ENCODE assay signal across 9 cellular contexts in genomic region chr20:33668087-33668790, GRCh38. TPM values are rescaled to one million over a fixed set of nuclear protein-coding genes. Genes with fewer than 3 reads are reported as not detected.
DNase-seq lines count a peak whose midpoint lies in the region; ATAC-seq, FAIRE-seq and TF ChIP-seq lines count a peak whose summit lies in the region.
"Had no signal": no experiment of that assay in that cellular context is flagged by ENCODE, and none has a peak within 500 bp of the region (broad histone marks: within the 10 kb centered on the region; RNA-seq: fewer than 3 reads in every experiment).

No MANE protein-coding gene starts in this region.

- peaks cover 20% of the 10 kb centered on the region for H3K36me3 ChIP-seq in BLaER1
- peaks cover 19 to 41% of the 10 kb centered on the region in 2 experiments for H3K36me3 ChIP-seq in HepG2 (replicated peaks in 1 of 2; ENCODE audit: control insufficient read depth in 1 of 2, insufficient read depth in 2 of 2, low read length in 2 of 2)

- H3K4me1 ChIP-seq in BLaER1 (peaks cover 98% of the 10 kb centered on the region), HepG2 (ENCODE audit: insufficient read depth, low read length) (peaks cover 51% of the 10 kb centered on the region)

- intact Hi-C loops in HepG2 (cut with micrococcal nuclease; ENCODE audit: unreplicated experiment), result no loop called here

- CTCF ChIA-PET in HepG2 (lab: Yijun Ruan, JAX; ENCODE audit: low intra/inter-chr PET ratio, low total read pairs), result interaction anchor here (1.9 kb wide), 1 partner anchor 211 kb away, joined by 14 read pairs; no protein-coding TSS in a partner anchor

- TF ChIP-seq CTCF in astrocyte of the cerebellum (IDR thresholded peaks at IDR 0.05; ENCODE audit: low read depth, low read length, missing control alignments) (no peak), HepG2 (CRISPR knock-in tag; IDR thresholded peaks at IDR 0.05) (peak; percentile 93)

- peaks cover 21% of the 10 kb centered on the region for H3K79me2 ChIP-seq in HepG2 (ENCODE audit: insufficient read depth, low read length)

- peak overlapping the region; percentile 73 for H3K4me3 ChIP-seq in BLaER1
- H3K4me3 ChIP-seq in astrocyte of the cerebellum (ENCODE audit: low read depth, low read length), result peak overlapping the region; percentile 44
- no peak overlapping the region for H3K4me3 ChIP-seq in HepG2 (replicated peaks in 1 of 3; ENCODE audit: insufficient read depth in 1 of 3, low read depth in 2 of 3, low read length in 3 of 3)

- no TSS peak for BruUV-seq in HepG2 (replicated peaks; lab: Mats Ljungman, UMichigan)

- H3K9me3 ChIP-seq in BLaER1 (no peaks in the 10 kb centered on the region), HepG2 (ENCODE audit: low read length) (no peaks in the 10 kb centered on the region)

- H3K9ac ChIP-seq in BLaER1, result peak overlapping the region; percentile 81; the same call in 1 of the 2 replicates
- H3K9ac ChIP-seq in HepG2 (ENCODE audit: insufficient read depth, low read depth, low read length), result no peak overlapping the region

- peak in 1 of 2 experiments; percentile 18; a peak in 1 of 4 replicates for TF ChIP-seq POLR2A in HepG2 (IDR thresholded peaks at IDR 0.05; ENCODE audit: insufficient read depth in 1 of 2, low read depth in 2 of 2, low read length in 2 of 2)

- peak; percentile 52 for DNase-seq in OCI-M2 (lab: John Stamatoyannopoulos, UW; ENCODE audit: unreplicated experiment)
- DNase-seq in astrocyte of the cerebellum (ENCODE audit: low read depth), result no peak
- DNase-seq in HepG2 (ENCODE audit: low spot score), result no peak
- DNase-seq in stimulated activated CD8-positive, alpha-beta memory T cell treated with anti-CD3 and anti-CD28 coated beads, Interleukin-15, amount 100 ng/mL, for 24 hours (ENCODE audit: low read depth), result peak; percentile 50
- DNase-seq in HTR-8/SVneo (ENCODE audit: insufficient read length, low spot score), result no peak
- DNase-seq in GOT3 (lab: John Stamatoyannopoulos, UW), result no peak

- H3K4me2 ChIP-seq in BLaER1, result peak overlapping the region; percentile 95
- no peak overlapping the region for H3K4me2 ChIP-seq in HepG2 (ENCODE audit: low read depth, low read length)

- 89% methylated on average over 10 of the region's 12 CpGs for WGBS in HepG2 (ENCODE audit: low lambda C conversion rate)

- no peak for TF ChIP-seq RAD21 in HepG2 (CRISPR knock-in tag; IDR thresholded peaks at IDR 0.05)

- H3K27ac ChIP-seq in BLaER1, result peak overlapping the region; percentile 86; the same call in 1 of the 2 replicates
- no peak overlapping the region for H3K27ac ChIP-seq in HepG2 (ENCODE audit: extremely low read length, insufficient read depth, low read length)

- FAIRE-seq in HepG2 (lab: Jason Lieb, UNC), result no peak
- FAIRE-seq in HTR-8/SVneo (lab: Jason Lieb, UNC), result no peak

- POLR2A ChIA-PET in HepG2 (lab: Yijun Ruan, JAX), result no interaction called here

- H2AFZ ChIP-seq in HepG2 (ENCODE audit: low read length), result no peak overlapping the region

- in situ Hi-C loops in astrocyte of the cerebellum (cut with HindIII; ENCODE audit: low sequenced_read_pairs), result no loop called here
- in situ Hi-C loops in HepG2 (cut with HindIII; ENCODE audit: extremely low pct_ligation_motif_present, low pct_unique_long_range_greater_than_20kb), result no loop called here

- TF ChIP-seq EP300 in HepG2 (IDR thresholded peaks at IDR 0.05; ENCODE audit: low read depth in 2 of 2, low read length in 2 of 2) (no peak; a peak in 1 of 4 replicates), HepG2 (CRISPR knock-in tag; IDR thresholded peaks at IDR 0.05; ENCODE audit: borderline replicate concordance) (no peak)

- H4K20me1 ChIP-seq in BLaER1 (peaks cover 11% of the 10 kb centered on the region), HepG2 (ENCODE audit: insufficient read depth, low read length) (0 out of 2 replicates have a peak, but pooled peaks cover 3% of the 10 kb centered on the region)

- H3K27me3 ChIP-seq in BLaER1 (no peaks in the 10 kb centered on the region), HepG2 (ENCODE audit: control insufficient read depth in 1 of 2, insufficient read depth in 2 of 2, low read length in 2 of 2) (no peaks in the 10 kb centered on the region; a peak in 1 of 5 replicates)

- ATAC-seq in GM21526 (IDR thresholded peaks at IDR 0.05; ENCODE audit: low FRiP score, unreplicated experiment), result peak; percentile 31
- peak; percentile 20 for ATAC-seq in HepG2

RNA-seq across cellular contexts. Expression of gene ACTL10, which starts 1.5 kb away (rescaled TPM):
- not detected in 2 replicates for total RNA-seq in HepG2 (2016; rRNA removed; fragmentation: Illumina TruSeq; extraction: Trizol)
- total RNA-seq in HepG2 (2016; cell fraction: cytosol; rRNA removed; fragmentation: Illumina TruSeq; extraction: Trizol; ENCODE audit: low read depth), result not detected in 2 replicates
- total RNA-seq in HepG2 (2016; cell fraction: insoluble cytoplasmic fraction; rRNA removed; fragmentation: Illumina TruSeq; extraction: Trizol), result not detected in 2 replicates
- total RNA-seq in HepG2 (2016; cell fraction: membrane; rRNA removed; fragmentation: Illumina TruSeq; extraction: Trizol), result not detected in 2 replicates
- not detected in 2 replicates for total RNA-seq in HepG2 (2016; cell fraction: nucleus; rRNA removed; fragmentation: Illumina TruSeq; extraction: Trizol)
- not detected in 2 replicates for polyA plus RNA-seq in HepG2 (2011; rRNA removed)
- not detected in 2 replicates for polyA plus RNA-seq in HepG2 (2011; cell fraction: cytosol; rRNA removed)
- not detected in 2 replicates for polyA plus RNA-seq in HepG2 (2011; cell fraction: nucleus; rRNA removed)
- polyA plus RNA-seq in HepG2 (2012), result 0.11 and 0.12 TPM in 2 replicates
- polyA plus RNA-seq in HepG2 (2016; cell fraction: cytosol; fragmentation: Illumina TruSeq; extraction: Trizol; ENCODE audit: low read depth), result not detected in 2 replicates
- not detected in 2 replicates for polyA plus RNA-seq in HepG2 (2016; cell fraction: insoluble cytoplasmic fraction; fragmentation: Illumina TruSeq; extraction: Trizol; ENCODE audit: low read depth)
- not detected in 2 replicates for polyA plus RNA-seq in HepG2 (2016; cell fraction: membrane; fragmentation: Illumina TruSeq; extraction: Trizol; ENCODE audit: low read depth)
- not detected in 2 replicates for polyA plus RNA-seq in HepG2 (2016; cell fraction: nucleus; fragmentation: Illumina TruSeq; extraction: Trizol; ENCODE audit: insufficient read depth, low read depth)
- 0.12 and 3.5 TPM in 2 replicates for polyA minus RNA-seq in HepG2 (2011; rRNA and poly(A)+ RNA removed; ENCODE audit: low replicate concordance)
- polyA minus RNA-seq in HepG2 (2011; cell fraction: cytosol; rRNA and poly(A)+ RNA removed), result not detected in 2 replicates
- polyA minus RNA-seq in HepG2 (2011; cell fraction: nucleus; rRNA and poly(A)+ RNA removed), result not detected in 2 replicates
- total RNA-seq: myocyte had no signal

RNA-seq across cellular contexts. Expression of gene NECAB3, which starts 6.0 kb away (rescaled TPM):
- 26.4 and 61.5 TPM in 2 replicates for total RNA-seq in HepG2 (2016; rRNA removed; fragmentation: Illumina TruSeq; extraction: Trizol)
- 43.9 and 46.0 TPM in 2 replicates for total RNA-seq in HepG2 (2016; cell fraction: cytosol; rRNA removed; fragmentation: Illumina TruSeq; extraction: Trizol; ENCODE audit: low read depth)
- total RNA-seq in HepG2 (2016; cell fraction: insoluble cytoplasmic fraction; rRNA removed; fragmentation: Illumina TruSeq; extraction: Trizol), result 23.2 and 62.1 TPM in 2 replicates
- total RNA-seq in HepG2 (2016; cell fraction: membrane; rRNA removed; fragmentation: Illumina TruSeq; extraction: Trizol), result 62.7 and 67.8 TPM in 2 replicates
- total RNA-seq in HepG2 (2016; cell fraction: nucleus; rRNA removed; fragmentation: Illumina TruSeq; extraction: Trizol), result 71.4 and 86.1 TPM in 2 replicates
- 65.5 and 81.8 TPM in 2 replicates for polyA plus RNA-seq in HepG2 (2011; rRNA removed)
- polyA plus RNA-seq in HepG2 (2011; cell fraction: cytosol; rRNA removed), result 30.3 and 70.4 TPM in 2 replicates
- 585 and 688 TPM in 2 replicates for polyA plus RNA-seq in HepG2 (2011; cell fraction: nucleus; rRNA removed)
- 32.0 and 41.2 TPM in 2 replicates for polyA plus RNA-seq in HepG2 (2012)
- polyA plus RNA-seq in HepG2 (2016; cell fraction: cytosol; fragmentation: Illumina TruSeq; extraction: Trizol; ENCODE audit: low read depth), result 18.6 and 21.1 TPM in 2 replicates
- 21.8 and 29.6 TPM in 2 replicates for polyA plus RNA-seq in HepG2 (2016; cell fraction: insoluble cytoplasmic fraction; fragmentation: Illumina TruSeq; extraction: Trizol; ENCODE audit: low read depth)
- polyA plus RNA-seq in HepG2 (2016; cell fraction: membrane; fragmentation: Illumina TruSeq; extraction: Trizol; ENCODE audit: low read depth), result 29.2 TPM in 2 replicates
- 161 and 163 TPM in 2 replicates for polyA plus RNA-seq in HepG2 (2016; cell fraction: nucleus; fragmentation: Illumina TruSeq; extraction: Trizol; ENCODE audit: insufficient read depth, low read depth)
- polyA minus RNA-seq in HepG2 (2011; rRNA and poly(A)+ RNA removed; ENCODE audit: low replicate concordance), result 148 and 154 TPM in 2 replicates
- polyA minus RNA-seq in HepG2 (2011; cell fraction: cytosol; rRNA and poly(A)+ RNA removed), result 27.1 and 33.2 TPM in 2 replicates
- 103 and 112 TPM in 2 replicates for polyA minus RNA-seq in HepG2 (2011; cell fraction: nucleus; rRNA and poly(A)+ RNA removed)

RNA-seq across cellular contexts. Expression of gene C20orf144, which starts 6.1 kb away (rescaled TPM):
- 0.09 and 0.14 TPM in 2 replicates for total RNA-seq in HepG2 (2016; rRNA removed; fragmentation: Illumina TruSeq; extraction: Trizol)
- 0.30 and 0.35 TPM in 2 replicates for total RNA-seq in HepG2 (2016; cell fraction: cytosol; rRNA removed; fragmentation: Illumina TruSeq; extraction: Trizol; ENCODE audit: low read depth)
- total RNA-seq in HepG2 (2016; cell fraction: insoluble cytoplasmic fraction; rRNA removed; fragmentation: Illumina TruSeq; extraction: Trizol), result 0.11 TPM in 1 of 2 replicates, not detected in the other
- total RNA-seq in HepG2 (2016; cell fraction: membrane; rRNA removed; fragmentation: Illumina TruSeq; extraction: Trizol), result 0.37 and 0.38 TPM in 2 replicates
- 0.31 and 0.37 TPM in 2 replicates for total RNA-seq in HepG2 (2016; cell fraction: nucleus; rRNA removed; fragmentation: Illumina TruSeq; extraction: Trizol)
- polyA plus RNA-seq in HepG2 (2011; rRNA removed), result 0.16 TPM in 2 replicates
- 0.17 and 0.29 TPM in 2 replicates for polyA plus RNA-seq in HepG2 (2011; cell fraction: cytosol; rRNA removed)
- 0.18 and 0.24 TPM in 2 replicates for polyA plus RNA-seq in HepG2 (2011; cell fraction: nucleus; rRNA removed)
- 0.21 and 0.32 TPM in 2 replicates for polyA plus RNA-seq in HepG2 (2012)
- 0.12 and 0.15 TPM in 2 replicates for polyA plus RNA-seq in HepG2 (2016; cell fraction: cytosol; fragmentation: Illumina TruSeq; extraction: Trizol; ENCODE audit: low read depth)
- 0.20 and 0.21 TPM in 2 replicates for polyA plus RNA-seq in HepG2 (2016; cell fraction: insoluble cytoplasmic fraction; fragmentation: Illumina TruSeq; extraction: Trizol; ENCODE audit: low read depth)
- 0.27 and 0.39 TPM in 2 replicates for polyA plus RNA-seq in HepG2 (2016; cell fraction: membrane; fragmentation: Illumina TruSeq; extraction: Trizol; ENCODE audit: low read depth)
- not detected in 2 replicates for polyA plus RNA-seq in HepG2 (2016; cell fraction: nucleus; fragmentation: Illumina TruSeq; extraction: Trizol; ENCODE audit: insufficient read depth, low read depth)
- 0.58 TPM in 1 of 2 replicates, not detected in the other for polyA minus RNA-seq in HepG2 (2011; rRNA and poly(A)+ RNA removed; ENCODE audit: low replicate concordance)
- polyA minus RNA-seq in HepG2 (2011; cell fraction: cytosol; rRNA and poly(A)+ RNA removed), result not detected in 2 replicates
- polyA minus RNA-seq in HepG2 (2011; cell fraction: nucleus; rRNA and poly(A)+ RNA removed), result 0.26 TPM in 1 of 2 replicates, not detected in the other

RNA-seq across cellular contexts. Expression of gene E2F1, which starts 17.9 kb away (rescaled TPM):
- total RNA-seq in HepG2 (2016; rRNA removed; fragmentation: Illumina TruSeq; extraction: Trizol), result 25.3 and 39.4 TPM in 2 replicates
- total RNA-seq in HepG2 (2016; cell fraction: cytosol; rRNA removed; fragmentation: Illumina TruSeq; extraction: Trizol; ENCODE audit: low read depth), result 23.5 and 26.5 TPM in 2 replicates
- total RNA-seq in HepG2 (2016; cell fraction: insoluble cytoplasmic fraction; rRNA removed; fragmentation: Illumina TruSeq; extraction: Trizol), result 22.9 and 41.6 TPM in 2 replicates
- 49.7 and 51.9 TPM in 2 replicates for total RNA-seq in HepG2 (2016; cell fraction: membrane; rRNA removed; fragmentation: Illumina TruSeq; extraction: Trizol)
- 29.5 and 34.7 TPM in 2 replicates for total RNA-seq in HepG2 (2016; cell fraction: nucleus; rRNA removed; fragmentation: Illumina TruSeq; extraction: Trizol)
- polyA plus RNA-seq in HepG2 (2011; rRNA removed), result 22.5 and 25.5 TPM in 2 replicates
- polyA plus RNA-seq in HepG2 (2011; cell fraction: cytosol; rRNA removed), result 14.5 and 25.4 TPM in 2 replicates
- polyA plus RNA-seq in HepG2 (2011; cell fraction: nucleus; rRNA removed), result 50.7 and 66.4 TPM in 2 replicates
- 14.4 and 23.5 TPM in 2 replicates for polyA plus RNA-seq in HepG2 (2012)
- polyA plus RNA-seq in HepG2 (2016; cell fraction: cytosol; fragmentation: Illumina TruSeq; extraction: Trizol; ENCODE audit: low read depth), result 39.6 and 41.6 TPM in 2 replicates
- 32.3 and 37.3 TPM in 2 replicates for polyA plus RNA-seq in HepG2 (2016; cell fraction: insoluble cytoplasmic fraction; fragmentation: Illumina TruSeq; extraction: Trizol; ENCODE audit: low read depth)
- 56.5 and 59.4 TPM in 2 replicates for polyA plus RNA-seq in HepG2 (2016; cell fraction: membrane; fragmentation: Illumina TruSeq; extraction: Trizol; ENCODE audit: low read depth)
- 97.6 and 106 TPM in 2 replicates for polyA plus RNA-seq in HepG2 (2016; cell fraction: nucleus; fragmentation: Illumina TruSeq; extraction: Trizol; ENCODE audit: insufficient read depth, low read depth)
- polyA minus RNA-seq in HepG2 (2011; rRNA and poly(A)+ RNA removed; ENCODE audit: low replicate concordance), result 35.0 and 64.5 TPM in 2 replicates
- polyA minus RNA-seq in HepG2 (2011; cell fraction: cytosol; rRNA and poly(A)+ RNA removed), result 7.4 and 10.7 TPM in 2 replicates
- 8.0 and 10.6 TPM in 2 replicates for polyA minus RNA-seq in HepG2 (2011; cell fraction: nucleus; rRNA and poly(A)+ RNA removed)

RNA-seq across cellular contexts. Expression of gene PXMP4, which starts 51.9 kb away (rescaled TPM):
- not detected in 2 replicates for total RNA-seq in HepG2 (2016; rRNA removed; fragmentation: Illumina TruSeq; extraction: Trizol)
- not detected in 2 replicates for total RNA-seq in HepG2 (2016; cell fraction: cytosol; rRNA removed; fragmentation: Illumina TruSeq; extraction: Trizol; ENCODE audit: low read depth)
- not detected in 2 replicates for total RNA-seq in HepG2 (2016; cell fraction: insoluble cytoplasmic fraction; rRNA removed; fragmentation: Illumina TruSeq; extraction: Trizol)
- not detected in 2 replicates for total RNA-seq in HepG2 (2016; cell fraction: membrane; rRNA removed; fragmentation: Illumina TruSeq; extraction: Trizol)
- total RNA-seq in HepG2 (2016; cell fraction: nucleus; rRNA removed; fragmentation: Illumina TruSeq; extraction: Trizol), result not detected in 2 replicates
- polyA plus RNA-seq in HepG2 (2011; rRNA removed), result not detected in 2 replicates
- 0.01 TPM in 1 of 2 replicates, not detected in the other for polyA plus RNA-seq in HepG2 (2011; cell fraction: cytosol; rRNA removed)
- not detected in 2 replicates for polyA plus RNA-seq in HepG2 (2011; cell fraction: nucleus; rRNA removed)
- polyA plus RNA-seq in HepG2 (2012), result 0.07 TPM in 1 of 2 replicates, not detected in the other
- not detected in 2 replicates for polyA plus RNA-seq in HepG2 (2016; cell fraction: cytosol; fragmentation: Illumina TruSeq; extraction: Trizol; ENCODE audit: low read depth)
- not detected in 2 replicates for polyA plus RNA-seq in HepG2 (2016; cell fraction: insoluble cytoplasmic fraction; fragmentation: Illumina TruSeq; extraction: Trizol; ENCODE audit: low read depth)
- polyA plus RNA-seq in HepG2 (2016; cell fraction: membrane; fragmentation: Illumina TruSeq; extraction: Trizol; ENCODE audit: low read depth), result not detected in 2 replicates
- polyA plus RNA-seq in HepG2 (2016; cell fraction: nucleus; fragmentation: Illumina TruSeq; extraction: Trizol; ENCODE audit: insufficient read depth, low read depth), result not detected in 2 replicates
- 0.20 and 11.4 TPM in 2 replicates for polyA minus RNA-seq in HepG2 (2011; rRNA and poly(A)+ RNA removed; ENCODE audit: low replicate concordance)
- not detected in 2 replicates for polyA minus RNA-seq in HepG2 (2011; cell fraction: cytosol; rRNA and poly(A)+ RNA removed)
- not detected in 2 replicates for polyA minus RNA-seq in HepG2 (2011; cell fraction: nucleus; rRNA and poly(A)+ RNA removed)

Comparison
In these comparisons a context has a peak if more than half of its experiments do, and no peak if none do; other contexts are left out.
1. H3K4me3 ChIP-seq: peak in BLaER1 (single experiment) and astrocyte of the cerebellum (single experiment); none in HepG2 (0 of 3).
2. DNase-seq: peak in OCI-M2 (single experiment) and stimulated activated CD8-positive, alpha-beta memory T cell treated with anti-CD3 and anti-CD28 coated beads, Interleukin-15, amount 100 ng/mL, for 24 hours (single experiment); none in astrocyte of the cerebellum (single experiment), HepG2 (single experiment), HTR-8/SVneo (single experiment) and GOT3 (single experiment).